ENCODE assay signal across 14 cellular contexts in genomic region chr3:130517541-130517940, GRCh38. TPM values are rescaled to one million over a fixed set of nuclear protein-coding genes. Genes with fewer than 3 reads are reported as not detected.
DNase-seq lines count a peak whose midpoint lies in the region; ATAC-seq and TF ChIP-seq lines count a peak whose summit lies in the region.
"Had no signal": no experiment of that assay in that cellular context is flagged by ENCODE, and none has a peak within 500 bp of the region (broad histone marks: within the 10 kb centered on the region; RNA-seq: fewer than 3 reads in every experiment).

No MANE protein-coding gene starts in this region.

- peaks cover 45% of the 10 kb centered on the region for H3K27me3 ChIP-seq in foreskin keratinocyte

- no peaks in the 10 kb centered on the region for H3K36me3 ChIP-seq in mesodermal cell (ENCODE audit: control insufficient read depth, insufficient read depth, low read length)

- H3K4me1 ChIP-seq in foreskin keratinocyte: no peaks in the 10 kb centered on the region
- H3K4me1 ChIP-seq in mesodermal cell (ENCODE audit: control insufficient read depth, insufficient read depth, low read length, poor library complexity, severe bottlenecking): no peaks in the 10 kb centered on the region

- ATAC-seq in Right ventricle myocardium inferior: peak; percentile 59
- peak; percentile 71 for ATAC-seq in foreskin keratinocyte
- no peak for ATAC-seq in GM21576 (IDR thresholded peaks at IDR 0.05; ENCODE audit: unreplicated experiment)
- ATAC-seq in HG03439 (IDR thresholded peaks at IDR 0.05; ENCODE audit: unreplicated experiment): no peak
- ATAC-seq: activated naive CD8-positive, alpha-beta T cell treated with anti-CD3 and anti-CD28 coated beads, Interleukin-2, amount 50 U/mL, for 24 hours had no signal

- TF ChIP-seq CTCF in foreskin keratinocyte (conservative IDR thresholded peaks at IDR 0.05): no peak

- DNase-seq in Right ventricle myocardium inferior (ENCODE audit: missing footprints): no peak
- no peak for DNase-seq in cardiac septum (ENCODE audit: low spot score)
- peak in 1 of 2 donors; percentile 19 for DNase-seq in foreskin keratinocyte
- DNase-seq in GF-D8 (lab: John Stamatoyannopoulos, UW): no peak
- no peak for DNase-seq in CD1c-positive myeloid dendritic cell (ENCODE audit: extremely low spot score)
- DNase-seq: activated naive CD8-positive, alpha-beta T cell treated with anti-CD3 and anti-CD28 coated beads, Interleukin-2, amount 50 U/mL, for 24 hours; hypothalamus; NCI-H526; SHP77 treated with DMSO at 0.1 percent for 48 hours had no signal

- 57 to 65% methylated on average over 8 to 9 of the region's 11 CpGs for WGBS in mesodermal cell (ENCODE audit: insufficient coverage in 2 of 2), 2 experiments

- H3K27ac ChIP-seq in foreskin keratinocyte: no peak overlapping the region
- H3K27ac ChIP-seq in mesodermal cell (ENCODE audit: low read depth, low read length, severe bottlenecking): no peak overlapping the region
- H3K27ac ChIP-seq: VCaP had no signal

- intact Hi-C loops in Right ventricle myocardium inferior (cut with DNase I): no loop called here
- intact Hi-C loops in cardiac septum (cut with DNase I): no loop called here

- peak overlapping the region; percentile 41 for H3K4me3 ChIP-seq in mesodermal cell (ENCODE audit: extremely low read depth, insufficient read depth, low read length, poor library complexity, severe bottlenecking)

- no peaks in the 10 kb centered on the region for H3K9me3 ChIP-seq in mesodermal cell (ENCODE audit: control insufficient read depth, low read length)

RNA-seq across cellular contexts. Expression of gene COL6A6, which starts 0.6 kb away (rescaled TPM):
- total RNA-seq in Right ventricle myocardium inferior (2.2 TPM), cardiac septum (0.19 TPM), foreskin keratinocyte (not detected in 2 replicates)
- polyA plus RNA-seq in foreskin keratinocyte: not detected in 2 replicates
- polyA plus RNA-seq in mesodermal cell (2013, experiment 1 of 2): 0.70 TPM
- 0.81 TPM for polyA plus RNA-seq in mesodermal cell (2013, experiment 2 of 2)
- total RNA-seq: A673 had no signal

Comparison
In these comparisons a context has a peak if more than half of its experiments do, and no peak if none do; other contexts are left out.
1. ATAC-seq: peak in Right ventricle myocardium inferior (single experiment) and foreskin keratinocyte (single experiment); none in GM21576 (single experiment) and HG03439 (single experiment).